1 cellular context compared by ENCODE assay signal in the genomic region with DNA sequence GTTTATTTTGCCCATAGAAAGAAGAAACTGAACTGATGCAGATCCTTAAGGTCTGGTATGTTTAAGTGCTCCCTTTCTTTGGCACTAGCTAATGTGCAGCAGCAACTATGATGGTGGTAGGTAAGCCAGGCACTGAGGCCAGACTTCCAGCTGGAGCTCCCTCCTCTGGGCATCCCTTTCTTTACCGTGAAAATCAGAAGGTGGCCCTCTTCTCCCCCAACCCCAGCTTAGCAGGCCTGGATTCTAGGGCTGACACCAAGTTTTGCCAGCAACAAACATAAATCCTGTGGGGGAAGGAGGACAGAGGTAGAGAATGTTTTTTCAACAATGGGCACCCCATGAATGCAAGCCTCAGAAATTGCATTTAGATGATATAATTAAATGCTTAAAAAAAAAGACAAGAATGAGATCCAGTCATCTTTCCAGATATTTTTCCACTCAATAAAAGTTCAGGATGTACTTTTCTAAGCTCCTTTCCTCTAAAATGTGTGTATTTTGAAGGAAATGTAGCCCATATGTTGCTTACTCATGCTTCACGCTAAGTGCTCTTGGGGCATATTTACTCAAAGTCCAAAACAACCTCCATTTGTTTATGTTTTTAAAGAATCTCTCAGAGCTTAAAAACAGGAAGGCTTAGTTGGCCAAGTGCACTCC.
TF ChIP-seq lines count a peak whose summit lies in the region.

No MANE protein-coding gene starts in this region.

TF ChIP-seq in WTC11, 78 proteins besides CTCF, POLR2A, EP300 and RAD21 (continued from another document):
- TF ChIP-seq, protein P1, sequence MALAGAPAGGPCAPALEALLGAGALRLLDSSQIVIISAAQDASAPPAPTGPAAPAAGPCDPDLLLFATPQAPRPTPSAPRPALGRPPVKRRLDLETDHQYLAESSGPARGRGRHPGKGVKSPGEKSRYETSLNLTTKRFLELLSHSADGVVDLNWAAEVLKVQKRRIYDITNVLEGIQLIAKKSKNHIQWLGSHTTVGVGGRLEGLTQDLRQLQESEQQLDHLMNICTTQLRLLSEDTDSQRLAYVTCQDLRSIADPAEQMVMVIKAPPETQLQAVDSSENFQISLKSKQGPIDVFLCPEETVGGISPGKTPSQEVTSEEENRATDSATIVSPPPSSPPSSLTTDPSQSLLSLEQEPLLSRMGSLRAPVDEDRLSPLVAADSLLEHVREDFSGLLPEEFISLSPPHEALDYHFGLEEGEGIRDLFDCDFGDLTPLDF (CRISPR knock-in tag; IDR thresholded peaks at IDR 0.05) = no peak
- TF ChIP-seq NFYB (CRISPR knock-in tag; conservative IDR thresholded peaks at IDR 0.05; ENCODE audit: low read depth) = no peak
- TF ChIP-seq ZNF263 (CRISPR knock-in tag; IDR thresholded peaks at IDR 0.05; ENCODE audit: low read depth) = no peak
